In the genomic region with DNA sequence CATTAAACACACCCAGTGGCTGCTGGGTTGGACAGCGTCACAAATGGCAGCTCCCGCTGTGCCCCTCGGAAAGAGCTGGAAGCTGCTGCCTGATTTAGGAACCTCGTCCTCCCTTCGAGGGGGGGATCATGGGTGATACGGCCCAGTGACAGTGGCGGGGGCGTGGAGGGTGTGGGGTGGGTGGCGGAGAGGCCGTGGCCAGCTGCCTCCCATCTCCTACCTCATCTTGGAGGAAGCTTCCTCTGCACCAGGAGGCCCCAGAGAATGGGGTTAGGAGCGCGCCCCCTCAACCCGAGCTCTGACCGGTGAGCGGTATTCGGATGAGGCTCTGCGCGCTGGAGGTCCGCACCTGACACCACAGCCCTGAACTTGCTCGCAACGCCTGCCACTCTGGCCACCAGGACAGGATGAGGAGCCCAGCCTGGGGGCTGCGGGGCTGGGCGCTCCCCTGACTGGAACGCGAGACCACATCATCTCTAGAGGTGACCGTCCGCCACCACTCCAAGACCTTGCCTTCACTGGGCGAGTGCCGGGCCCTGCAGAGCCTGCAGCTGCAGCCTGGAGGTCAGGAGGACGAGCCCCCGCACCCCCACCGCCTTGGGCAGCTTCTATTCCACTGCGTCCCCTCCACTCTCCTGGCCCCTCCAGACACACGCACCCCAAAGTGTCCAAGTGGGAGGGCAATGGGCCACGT, we compare ENCODE assay signal across 10 cellular contexts.
"Had no signal": no experiment of that assay in that cellular context is flagged by ENCODE, and none has a peak within 500 bp of the region (broad histone marks: within the 10 kb centered on the region; RNA-seq: fewer than 3 reads in every experiment).

No MANE protein-coding gene starts in this region.

- H3K36me3 ChIP-seq: HAP-1 had no signal

- ATAC-seq: GM23338, HCT116, HepG2, K562 had no signal

- H3K27ac ChIP-seq: HL-60 had no signal

- DNase-seq: H7, HFFc6, KG1 had no signal

- H3K4me1 ChIP-seq: HAP-1 had no signal

- H3K4me2 ChIP-seq: GM23338 had no signal

- H3K4me3 ChIP-seq: GM23338, HAP-1, K562 had no signal

- H3K9me3 ChIP-seq: HAP-1 had no signal

- H2AFZ ChIP-seq: GM23338 had no signal

- H3K4me1 Mint-ChIP-seq: GM23338 had no signal

- H3K4me3 Mint-ChIP-seq: GM23338, HFFc6 had no signal

- H3K36me3 Mint-ChIP-seq: IgD-negative memory B cell had no signal

- H3K27ac Mint-ChIP-seq: HFFc6, IgD-negative memory B cell had no signal

- H3K9me3 Mint-ChIP-seq: GM23338, HFFc6, IgD-negative memory B cell had no signal
